ENCODE assay signal across 26 cellular contexts in genomic region chr4:5810770-5811430, GRCh38.
"Had no signal": no experiment of that assay in that cellular context is flagged by ENCODE, and none has a peak within 500 bp of the region (broad histone marks: within the 10 kb centered on the region; RNA-seq: fewer than 3 reads in every experiment).

No MANE protein-coding gene starts in this region.

- H3K27ac ChIP-seq: dorsolateral prefrontal cortex, epithelial cell of prostate, gastroesophageal sphincter, heart left ventricle, hepatocyte, left lung, pancreas, right atrium auricular region, skin epidermis, spleen, testis, tibial artery had no signal

- H3K4me1 ChIP-seq: gastroesophageal sphincter, heart left ventricle, left lung, pancreas, right atrium auricular region, spleen, testis, tibial artery had no signal

- DNase-seq: cerebellar nuclear complex; effector CD4-positive, alpha-beta T cell; foreskin fibroblast; heart left ventricle; left cardiac atrium; left lung; mesendoderm; naive thymus-derived CD8-positive, alpha-beta T cell; nephron progenitor cell; nucleus accumbens; pancreas; stimulated activated CD4-positive, alpha-beta T cell treated with anti-CD3 and anti-CD28 coated beads, Interleukin-4, amount 100 ng/mL, for 4 hours; stimulated activated naive CD8-positive, alpha-beta T cell treated with anti-CD3 and anti-CD28 coated beads, Interleukin-15, Interleukin-2, amounts not matched to agents 100 U/mL and 50 U/mL, for 24 hours; substantia nigra; testis had no signal

- H3K79me2 ChIP-seq: hepatocyte had no signal

- H2AFZ ChIP-seq: hepatocyte had no signal

- FAIRE-seq: islet of Langerhans, pancreas had no signal

- H3K4me2 ChIP-seq: hepatocyte had no signal

- H3K27me3 ChIP-seq: dorsolateral prefrontal cortex, gastroesophageal sphincter, heart left ventricle, hepatocyte, left lung, pancreas, right atrium auricular region, testis, tibial artery had no signal

- H3K9me3 ChIP-seq: left lung, pancreas, testis had no signal

- H3K4me3 ChIP-seq: dorsolateral prefrontal cortex, gastroesophageal sphincter, heart left ventricle, hepatocyte, left lung, pancreas, right atrium auricular region, skin epidermis, spleen, testis, tibial artery had no signal

- ATAC-seq: esophagus mucosa; gastroesophageal sphincter; heart left ventricle; left cardiac atrium; left lung; naive thymus-derived CD8-positive, alpha-beta T cell; pancreas; stimulated activated memory B cell treated with anti-CD40 and anti-IgM and Interleukin-4, amounts not matched to agents 10 μg/mL and 1 μg/mL and 100 μg/mL, for 72 hours; stimulated activated naive CD8-positive, alpha-beta T cell treated with anti-CD3 and anti-CD28 coated beads, Interleukin-15, Interleukin-2, amounts not matched to agents 100 U/mL and 50 U/mL, for 24 hours had no signal
